Comparison of ENCODE assay signal across 11 cellular contexts in the genomic region with DNA sequence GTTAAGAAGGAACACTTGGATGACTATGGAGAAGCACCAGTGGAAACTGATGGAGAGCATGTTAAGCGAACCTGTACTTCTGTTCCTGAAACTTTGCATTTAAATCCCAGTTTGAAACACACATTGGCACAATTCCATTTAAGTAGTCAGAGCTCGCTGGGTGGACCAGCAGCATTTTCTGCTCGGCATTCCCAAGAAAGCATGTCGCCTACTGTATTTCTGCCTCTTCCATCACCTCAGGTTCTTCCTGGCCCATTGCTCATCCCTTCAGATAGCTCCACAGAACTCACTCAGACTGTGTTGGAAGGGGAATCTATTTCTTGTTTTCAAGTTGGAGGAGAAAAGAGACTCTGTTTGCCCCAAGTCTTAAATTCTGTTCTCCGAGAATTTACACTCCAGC. TPM values are rescaled to one million over a fixed set of nuclear protein-coding genes. Genes with fewer than 3 reads are reported as not detected.
A peak's percentile ranks its signal among the peaks of the same experiment; 100 is the strongest.
DNase-seq lines count a peak whose midpoint lies in the region; ATAC-seq and TF ChIP-seq lines count a peak whose summit lies in the region.
"Had no signal": no experiment of that assay in that cellular context is flagged by ENCODE, and none has a peak within 500 bp of the region (broad histone marks: within the 10 kb centered on the region; RNA-seq: fewer than 3 reads in every experiment).

No MANE protein-coding gene starts in this region.

- peaks cover 0 to 2% of the 10 kb centered on the region in 2 donors for H3K27me3 Mint-ChIP-seq in CD8-positive, alpha-beta memory T cell
- peaks cover 5% of the 10 kb centered on the region for H3K27me3 Mint-ChIP-seq in neural crest cell (ENCODE audit: low read depth)

- peaks cover 38 to 80% (median 72%) of the 10 kb centered on the region in 3 donors for H3K4me1 Mint-ChIP-seq in CD8-positive, alpha-beta memory T cell
- peaks cover 27% of the 10 kb centered on the region for H3K4me1 Mint-ChIP-seq in neural crest cell

- peaks cover 0 to 2% (median 0%) of the 10 kb centered on the region in 5 donors for H3K9me3 Mint-ChIP-seq in CD8-positive, alpha-beta memory T cell
- H3K9me3 Mint-ChIP-seq in neural crest cell, result no peaks in the 10 kb centered on the region

- peak overlapping the region in 4 of 7 donors; percentile 11 to 84 (median 47) for H3K4me3 Mint-ChIP-seq in CD8-positive, alpha-beta memory T cell
- peak overlapping the region; percentile 55 for H3K4me3 Mint-ChIP-seq in neural crest cell

- H4K20me1 ChIP-seq in OCI-LY1 (ENCODE audit: insufficient read depth, low read length), result no peaks in the 10 kb centered on the region

- H3K9ac ChIP-seq in OCI-LY1 (ENCODE audit: low read length), result no peak overlapping the region

- H3K4me1 ChIP-seq in CD8-positive, alpha-beta memory T cell (ENCODE audit: insufficient read depth, low read length), result peaks cover 20% of the 10 kb centered on the region
- H3K4me1 ChIP-seq in OCI-LY1 (ENCODE audit: insufficient read depth, low read length, severe bottlenecking), result peaks cover 67% of the 10 kb centered on the region

- H3K9me3 ChIP-seq in CD8-positive, alpha-beta memory T cell (ENCODE audit: low read length), result no peaks in the 10 kb centered on the region
- no peaks in the 10 kb centered on the region for H3K9me3 ChIP-seq in OCI-LY1 (ENCODE audit: low read length)
- H3K9me3 ChIP-seq: Caco-2, prostate gland had no signal

- no peak for ATAC-seq in GM21423 (IDR thresholded peaks at IDR 0.05; ENCODE audit: unreplicated experiment)

- no peak for DNase-seq in CD8-positive, alpha-beta memory T cell
- DNase-seq in epithelial cell of proximal tubule (ENCODE audit: low read depth), result no peak
- DNase-seq in neural crest cell (ENCODE audit: low read depth, low spot score), result no peak
- no peak for DNase-seq in NCI-H748 (lab: John Stamatoyannopoulos, UW; ENCODE audit: unreplicated experiment)
- no peak for DNase-seq in inferior parietal cortex (ENCODE audit: extremely low spot score)
- DNase-seq in hippocampal formation (lab: John Stamatoyannopoulos, UW), result no peak
- DNase-seq: Caco-2, NCI-H69 had no signal

- CTCF ChIA-PET in CD8-positive, alpha-beta memory T cell (lab: Charles Lee), result no interaction called here

- peaks cover 62% of the 10 kb centered on the region for H3K79me2 ChIP-seq in OCI-LY1 (ENCODE audit: insufficient read depth, low read length)

- TF ChIP-seq CTCF in OCI-LY1 (IDR thresholded peaks at IDR 0.05; ENCODE audit: low read length) (no peak), epithelial cell of proximal tubule (conservative IDR thresholded peaks at IDR 0.05; ENCODE audit: low read depth, low read length) (no peak), neural crest cell (conservative IDR thresholded peaks at IDR 0.05) (no peak)

- H3K36me3 Mint-ChIP-seq in CD8-positive, alpha-beta memory T cell, result peaks cover 6 to 46% (median 18%) of the 10 kb centered on the region in 3 donors
- H3K36me3 Mint-ChIP-seq in neural crest cell (ENCODE audit: low read depth), result peaks cover 8% of the 10 kb centered on the region

- peak overlapping the region; percentile 85 for H3K4me2 ChIP-seq in OCI-LY1 (ENCODE audit: low read length)

- H3K36me3 ChIP-seq in CD8-positive, alpha-beta memory T cell (ENCODE audit: insufficient read depth, low read length), result no peaks in the 10 kb centered on the region
- peaks cover 57% of the 10 kb centered on the region for H3K36me3 ChIP-seq in OCI-LY1 (ENCODE audit: insufficient read depth, low read length)
- H3K36me3 ChIP-seq: prostate gland had no signal

- H3K9me2 ChIP-seq in OCI-LY1 (ENCODE audit: low read depth, low read length), result no peaks in the 10 kb centered on the region

- H3F3A ChIP-seq in OCI-LY1 (ENCODE audit: insufficient read depth, low read length), result peaks cover 11% of the 10 kb centered on the region; the same call in 1 of the 2 replicates

- no peak overlapping the region for H2AFZ ChIP-seq in OCI-LY1 (ENCODE audit: low read length)

- H3K27ac Mint-ChIP-seq in CD8-positive, alpha-beta memory T cell, result peak overlapping the region in 5 of 8 donors; percentile 51 to 95 (median 52)
- no peak overlapping the region for H3K27ac Mint-ChIP-seq in neural crest cell (ENCODE audit: unreplicated experiment)

- H3K27me3 ChIP-seq in CD8-positive, alpha-beta memory T cell (ENCODE audit: insufficient read depth, low read length, poor library complexity, severe bottlenecking), result no peaks in the 10 kb centered on the region
- no peaks in the 10 kb centered on the region for H3K27me3 ChIP-seq in OCI-LY1 (ENCODE audit: insufficient read depth, low read length)

- H3K27ac ChIP-seq in CD8-positive, alpha-beta memory T cell (ENCODE audit: low read depth, low read length), result no peak overlapping the region
- H3K27ac ChIP-seq in OCI-LY1 (ENCODE audit: low read depth, low read length, poor library complexity, severe bottlenecking), result peak overlapping the region; percentile 14
- H3K27ac ChIP-seq: prostate gland had no signal

- no peak overlapping the region for H3K4me3 ChIP-seq in CD8-positive, alpha-beta memory T cell (ENCODE audit: low read length)
- H3K4me3 ChIP-seq in OCI-LY1 (ENCODE audit: low read depth, low read length, poor library complexity, severe bottlenecking) (peak overlapping the region; percentile 30), epithelial cell of proximal tubule (ENCODE audit: low read depth, low read length) (peak overlapping the region; percentile 27)
- H3K4me3 ChIP-seq: prostate gland had no signal

- POLR2A ChIA-PET in CD8-positive, alpha-beta memory T cell (lab: Charles Lee), result interaction anchor here (0.5 kb wide), 1 partner anchor 330 kb away, joined by 4 read pairs; no protein-coding TSS in a partner anchor

RNA-seq across cellular contexts. Expression of a gene that starts 3.0 kb away (rescaled TPM):
- total RNA-seq in CD8-positive, alpha-beta memory T cell, result 10 to 100 TPM; 25.9 to 29.0 TPM
- 3.2 TPM for polyA plus RNA-seq in CD8-positive, alpha-beta memory T cell
- 25.1 and 29.3 TPM in 2 replicates for total RNA-seq in epithelial cell of proximal tubule
- total RNA-seq in neural crest cell, result 17.7 and 18.0 TPM in 2 replicates

RNA-seq across cellular contexts. Expression of a gene that starts 58.2 kb away (rescaled TPM):
- under 1 TPM in 1 of 2 experiments, not detected in 1; 0.26 TPM for total RNA-seq in CD8-positive, alpha-beta memory T cell
- not detected for polyA plus RNA-seq in CD8-positive, alpha-beta memory T cell
- total RNA-seq in epithelial cell of proximal tubule, result 33.7 and 61.0 TPM in 2 replicates
- 1.8 and 2.0 TPM in 2 replicates for total RNA-seq in neural crest cell

Comparison
In these comparisons a context has a peak if more than half of its experiments do, and no peak if none do; other contexts are left out.
1. RNA of a gene that starts 58.2 kb away (total RNA-seq): 33.7 to 61.0 TPM in epithelial cell of proximal tubule; 1.8 to 2.0 TPM in neural crest cell and 0.26 TPM in CD8-positive, alpha-beta memory T cell; every median in the first group is over 10 times any median in the second.